ENCODE assay signal across 1 cellular context in the genomic region with DNA sequence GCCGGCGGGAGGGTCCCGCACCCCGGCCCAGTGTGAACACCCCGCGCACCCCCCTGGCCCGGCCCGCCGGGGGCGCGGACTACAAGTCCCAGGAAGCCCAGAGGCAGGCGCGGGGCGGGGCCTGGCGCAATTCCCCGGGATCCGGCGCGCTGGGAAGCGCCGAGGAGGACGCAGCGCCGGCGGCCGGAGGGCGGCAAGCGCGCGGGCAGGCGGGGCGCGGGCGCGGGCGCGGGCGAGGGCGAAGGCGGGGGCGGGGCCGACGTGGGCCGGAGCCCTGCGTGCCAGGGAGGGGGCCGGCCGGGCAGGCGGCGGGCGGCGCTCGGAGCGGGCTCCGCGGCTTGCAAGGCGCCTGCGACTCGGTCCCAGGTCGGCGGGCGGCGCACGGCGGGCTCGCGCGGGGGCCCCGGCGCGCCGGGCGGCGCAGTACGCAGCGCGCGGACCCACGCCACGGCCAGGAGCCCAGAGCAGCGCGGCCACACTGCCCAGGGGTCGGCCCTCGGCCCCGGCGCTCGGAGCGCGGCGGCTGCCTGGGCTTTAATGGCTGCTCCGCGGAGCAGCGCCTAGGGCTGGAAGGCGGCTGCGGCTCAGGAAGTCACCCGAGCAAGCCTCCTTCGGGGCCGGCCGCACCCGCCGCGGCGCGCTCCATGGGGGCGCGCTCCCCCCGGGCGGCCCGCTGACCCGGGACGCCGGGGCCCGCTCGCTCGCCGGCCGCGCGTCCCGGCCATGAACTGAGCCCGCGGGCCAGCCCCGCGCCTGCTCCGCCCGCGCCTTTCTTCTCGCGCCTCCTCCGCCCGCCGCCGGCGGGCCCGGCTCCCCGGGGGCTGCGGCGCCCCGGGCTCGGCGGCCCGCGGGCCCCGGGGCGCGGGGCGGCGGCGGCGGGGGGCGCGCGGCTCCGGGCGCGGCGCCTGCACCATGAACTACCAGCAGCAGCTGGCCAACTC.
TF ChIP-seq lines count a peak whose summit lies in the region.

A gene (plus strand): TSS at position 269 of the 941 bp plus-strand sequence.

TF ChIP-seq in IMR-90, 13 proteins besides CTCF, POLR2A, EP300 and RAD21 (continued from another document):
- TF ChIP-seq, protein P1, sequence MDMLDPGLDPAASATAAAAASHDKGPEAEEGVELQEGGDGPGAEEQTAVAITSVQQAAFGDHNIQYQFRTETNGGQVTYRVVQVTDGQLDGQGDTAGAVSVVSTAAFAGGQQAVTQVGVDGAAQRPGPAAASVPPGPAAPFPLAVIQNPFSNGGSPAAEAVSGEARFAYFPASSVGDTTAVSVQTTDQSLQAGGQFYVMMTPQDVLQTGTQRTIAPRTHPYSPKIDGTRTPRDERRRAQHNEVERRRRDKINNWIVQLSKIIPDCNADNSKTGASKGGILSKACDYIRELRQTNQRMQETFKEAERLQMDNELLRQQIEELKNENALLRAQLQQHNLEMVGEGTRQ (IDR thresholded peaks at IDR 0.05; ENCODE audit: low read depth, low read length), result no peak
- TF ChIP-seq SMC3 (IDR thresholded peaks at IDR 0.05; ENCODE audit: low read depth, low read length) (no peak), FOS (IDR thresholded peaks at IDR 0.05; ENCODE audit: low read depth, low read length) (no peak), RFX5 (IDR thresholded peaks at IDR 0.05; ENCODE audit: low read depth, low read length) (no peak), MAZ (IDR thresholded peaks at IDR 0.05; ENCODE audit: borderline replicate concordance, low read depth, low read length) (0 out of 2 replicates have a peak, but pooled peaks have one; percentile 31), CEBPB (IDR thresholded peaks at IDR 0.05; ENCODE audit: low read depth, low read length) (peak; percentile 47; the same call in 1 of the 2 replicates)
